ENCODE assay signal across 8 cellular contexts in genomic region chr7:29243777-29244655, GRCh38. TPM values are rescaled to one million over a fixed set of nuclear protein-coding genes. Genes with fewer than 3 reads are reported as not detected.
A peak's percentile ranks its signal among the peaks of the same experiment; 100 is the strongest.
DNase-seq lines count a peak whose midpoint lies in the region; TF ChIP-seq lines count a peak whose summit lies in the region.

No MANE protein-coding gene starts in this region.

- WGBS in testis, 2 donors = 78 to 80% methylated on average over 13 of the region's 13 CpGs

- H3K4me3 ChIP-seq in cardiac fibroblast (replicated peaks in 1 of 2; ENCODE audit: low read depth in 2 of 2, low read length in 2 of 2) (no peak overlapping the region), testis (no peak overlapping the region)

- DNase-seq in NCI-H510A treated with DMSO at 0.1 percent for 48 hours (lab: John Stamatoyannopoulos, UW) (peak; percentile 37), NCI-H510A (lab: John Stamatoyannopoulos, UW) (no peak), OCI-M1 (lab: John Stamatoyannopoulos, UW) (peak; percentile 29), cardiac fibroblast (ENCODE audit: low read depth in 2 of 2) (no peak), NCI-H146 (lab: John Stamatoyannopoulos, UW) (no peak), LoVo (ENCODE audit: low spot score) (no peak), testis (no peak)
- peak; percentile 24 to 56 for DNase-seq in stimulated activated CD8-positive, alpha-beta memory T cell treated with anti-CD3 and anti-CD28 coated beads, Interleukin-2, amount 100 ng/mL, for 48 hours (ENCODE audit: low read depth in 2 of 2)

- no peak for TF ChIP-seq POLR2A in testis (IDR thresholded peaks at IDR 0.05)

- intact Hi-C loops in testis (cut with DNase I; ENCODE audit: low total_unique reads) = no loop called here

- H3K4me1 ChIP-seq in testis = peaks cover 9% of the 10 kb centered on the region

- H3K9me3 ChIP-seq in testis = no peaks in the 10 kb centered on the region

- no peaks in the 10 kb centered on the region for H3K36me3 ChIP-seq in testis (ENCODE audit: low read depth, missing control alignments)

- H3K27me3 ChIP-seq in testis = no peaks in the 10 kb centered on the region

- peak; percentile 6 for TF ChIP-seq CTCF in cardiac fibroblast (IDR thresholded peaks at IDR 0.05; ENCODE audit: low read depth, low read length)
- no peak for TF ChIP-seq CTCF in testis (IDR thresholded peaks at IDR 0.05)

- no peak overlapping the region for H3K27ac ChIP-seq in testis

RNA-seq across cellular contexts. Expression of gene CHN2, which starts 49.4 kb away (rescaled TPM):
- 10 to 100 TPM; 15.1 to 27.4 TPM for total RNA-seq in testis
- polyA plus RNA-seq in testis (ENCODE audit: insufficient read depth, low read depth, low replicate concordance) = 8.6 TPM

Comparison
In these comparisons a context has a peak if more than half of its experiments do, and no peak if none do; other contexts are left out.
1. DNase-seq: peak in NCI-H510A treated with DMSO at 0.1 percent for 48 hours (single experiment), OCI-M1 (single experiment) and stimulated activated CD8-positive, alpha-beta memory T cell treated with anti-CD3 and anti-CD28 coated beads, Interleukin-2, amount 100 ng/mL, for 48 hours (2 of 2); none in NCI-H510A (single experiment), cardiac fibroblast (0 of 2), NCI-H146 (single experiment), LoVo (single experiment) and testis (single experiment).